In the genomic region with DNA sequence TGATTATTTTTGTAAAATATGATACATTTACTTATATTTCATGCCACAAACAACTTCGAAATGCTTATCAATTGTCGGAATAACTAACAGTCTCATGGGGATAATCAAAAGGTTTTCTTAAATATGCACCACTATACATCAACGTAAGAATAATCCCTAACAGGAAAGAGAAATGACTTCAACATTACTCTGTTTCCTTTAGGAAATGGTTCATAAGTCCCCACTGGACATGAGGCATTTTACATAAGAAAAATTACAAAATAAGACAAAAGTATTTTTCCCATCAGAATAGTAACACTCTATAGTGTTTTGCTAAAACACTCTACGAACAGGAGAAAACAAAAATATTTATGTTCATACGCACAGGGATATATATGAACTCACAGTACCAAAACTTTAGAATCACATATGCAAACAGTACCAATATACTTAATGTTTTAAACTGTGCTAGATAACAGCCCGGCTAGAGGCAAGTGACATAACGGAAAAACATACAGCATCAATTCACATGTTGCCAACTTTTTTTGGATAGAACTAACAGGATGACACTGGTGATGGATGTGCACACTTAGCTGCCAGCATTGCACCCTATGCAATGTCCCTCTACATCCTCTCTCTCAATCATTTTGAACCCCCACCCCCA, we compare ENCODE assay signal across 25 cellular contexts.
"Had no signal": no experiment of that assay in that cellular context is flagged by ENCODE, and none has a peak within 500 bp of the region (broad histone marks: within the 10 kb centered on the region; RNA-seq: fewer than 3 reads in every experiment).

No MANE protein-coding gene starts in this region.

- H3K9me3 Mint-ChIP-seq: dendritic cell treated with granulocyte-macrophage colony-stimulating factor and Interleukin-4, amounts not matched to agents 40 ng/mL and 50 ng/mL, for 4 days; effector memory CD8-positive, alpha-beta T cell; nephron progenitor cell; stimulated activated memory B cell treated with anti-CD40 and anti-IgM and Interleukin-4, amounts not matched to agents 10 μg/mL and 1 μg/mL and 100 μg/mL, for 72 hours; type B pancreatic cell had no signal

- H3K4me3 ChIP-seq: colonic mucosa, gastrocnemius medialis, heart left ventricle, hepatocyte, lung, prostate gland, sigmoid colon, testis, tibial artery had no signal

- H3K4me3 Mint-ChIP-seq: dendritic cell treated with granulocyte-macrophage colony-stimulating factor and Interleukin-4, amounts not matched to agents 40 ng/mL and 50 ng/mL, for 4 days; effector memory CD8-positive, alpha-beta T cell; naive thymus-derived CD4-positive, alpha-beta T cell; nephron progenitor cell; stimulated activated memory B cell treated with anti-CD40 and anti-IgM and Interleukin-4, amounts not matched to agents 10 μg/mL and 1 μg/mL and 100 μg/mL, for 72 hours; type B pancreatic cell had no signal

- DNase-seq: colonic mucosa; effector memory CD8-positive, alpha-beta T cell; foreskin fibroblast; gastrocnemius medialis; heart left ventricle; kidney; mesenchymal stem cell; midbrain; naive thymus-derived CD4-positive, alpha-beta T cell; nephron progenitor cell; nucleus accumbens; right cardiac atrium; sigmoid colon; stimulated activated CD4-positive, alpha-beta T cell treated with anti-CD3 and anti-CD28 coated beads, Interleukin-2, amount 100 ng/mL, for 24 hours; stimulated activated CD4-positive, alpha-beta T cell treated with anti-CD3 and anti-CD28 coated beads, Interleukin-4, amount 100 ng/mL, for 4 hours; stimulated activated naive CD8-positive, alpha-beta T cell treated with anti-CD3 and anti-CD28 coated beads, Interleukin-15, Interleukin-2, amounts not matched to agents 100 U/mL and 50 U/mL, for 24 hours; substantia nigra; testis; tibial artery had no signal

- H3K4me1 Mint-ChIP-seq: naive thymus-derived CD4-positive, alpha-beta T cell; stimulated activated memory B cell treated with anti-CD40 and anti-IgM and Interleukin-4, amounts not matched to agents 10 μg/mL and 1 μg/mL and 100 μg/mL, for 72 hours had no signal

- H3K27ac Mint-ChIP-seq: dendritic cell treated with granulocyte-macrophage colony-stimulating factor and Interleukin-4, amounts not matched to agents 40 ng/mL and 50 ng/mL, for 4 days; effector memory CD8-positive, alpha-beta T cell; naive thymus-derived CD4-positive, alpha-beta T cell; nephron progenitor cell; stimulated activated memory B cell treated with anti-CD40 and anti-IgM and Interleukin-4, amounts not matched to agents 10 μg/mL and 1 μg/mL and 100 μg/mL, for 72 hours; type B pancreatic cell had no signal

- H3K36me3 Mint-ChIP-seq: naive thymus-derived CD4-positive, alpha-beta T cell; stimulated activated memory B cell treated with anti-CD40 and anti-IgM and Interleukin-4, amounts not matched to agents 10 μg/mL and 1 μg/mL and 100 μg/mL, for 72 hours had no signal

- H3K27me3 Mint-ChIP-seq: dendritic cell treated with granulocyte-macrophage colony-stimulating factor and Interleukin-4, amounts not matched to agents 40 ng/mL and 50 ng/mL, for 4 days; effector memory CD8-positive, alpha-beta T cell; naive thymus-derived CD4-positive, alpha-beta T cell; stimulated activated memory B cell treated with anti-CD40 and anti-IgM and Interleukin-4, amounts not matched to agents 10 μg/mL and 1 μg/mL and 100 μg/mL, for 72 hours; type B pancreatic cell had no signal
